Comparison of ENCODE assay signal across 6 cellular contexts in the genomic region with DNA sequence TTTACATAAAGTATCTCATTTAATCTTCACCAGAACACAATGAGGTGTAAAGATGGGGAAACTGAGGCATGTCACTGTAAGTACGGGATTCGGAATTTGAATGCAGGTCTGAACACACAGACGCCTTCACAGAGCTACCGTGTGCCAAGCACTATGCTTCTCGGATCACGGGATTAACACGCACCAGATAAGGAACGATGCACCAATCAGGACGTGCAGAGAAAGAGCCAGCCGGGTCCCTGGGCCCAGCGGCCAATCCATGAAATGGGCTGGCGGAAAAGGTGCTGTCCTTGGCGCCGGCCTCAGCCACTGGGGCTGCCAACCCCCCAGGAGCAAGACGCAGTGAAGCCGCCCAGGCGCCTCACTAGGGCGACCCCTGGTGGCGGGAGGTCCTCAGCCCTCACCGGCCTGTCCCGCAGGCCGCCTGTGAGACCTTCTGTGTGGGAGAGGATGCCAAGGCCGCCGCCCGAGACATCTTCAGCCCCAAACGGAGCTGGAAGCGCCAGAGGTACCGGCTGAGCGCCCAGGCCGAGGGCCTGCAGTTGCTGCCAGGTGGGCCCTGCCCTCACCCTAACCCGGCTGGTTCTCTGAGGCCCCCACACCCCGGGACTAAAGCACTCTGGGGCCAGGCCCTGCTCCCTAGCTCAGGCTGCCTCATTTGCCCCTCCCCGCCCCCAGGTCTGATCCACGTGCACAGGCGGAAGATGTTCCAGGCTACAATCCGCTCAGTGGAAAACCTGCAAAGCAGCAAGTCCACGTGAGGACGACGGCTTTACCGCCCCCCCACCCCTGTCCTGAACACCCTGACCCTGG. TPM values are rescaled to one million over a fixed set of nuclear protein-coding genes. Genes with fewer than 3 reads are reported as not detected.
A peak's percentile ranks its signal among the peaks of the same experiment; 100 is the strongest.
DNase-seq lines count a peak whose midpoint lies in the region; ATAC-seq and TF ChIP-seq lines count a peak whose summit lies in the region.

No MANE protein-coding gene starts in this region.

- peak; percentile 94 for DNase-seq in HuH-7 (ENCODE audit: low spot score)
- DNase-seq in left kidney (ENCODE audit: low read depth, low spot score) = peak; percentile 79
- DNase-seq in stimulated activated naive CD8-positive, alpha-beta T cell treated with anti-CD3 and anti-CD28 coated beads, Interleukin-15, Interleukin-2, amounts not matched to agents 100 U/mL and 50 U/mL, for 24 hours = peak; percentile 92

- no peaks in the 10 kb centered on the region for H3K27me3 Mint-ChIP-seq in activated T-helper 17 cell treated with anti-CD3 and anti-CD28 coated beads, Interleukin-2, amount 50 U/mL, for 72 hours

- peak overlapping the region; percentile 87 for H3K4me3 Mint-ChIP-seq in activated T-helper 17 cell treated with anti-CD3 and anti-CD28 coated beads, Interleukin-2, amount 50 U/mL, for 72 hours

- TF ChIP-seq CTCF in GM12801 (IDR thresholded peaks at IDR 0.05; ENCODE audit: extremely low read depth, insufficient read length) = peak; percentile 4

- H3K36me3 Mint-ChIP-seq in activated T-helper 17 cell treated with anti-CD3 and anti-CD28 coated beads, Interleukin-2, amount 50 U/mL, for 72 hours (ENCODE audit: low read depth) = peaks cover 4% of the 10 kb centered on the region

- peak overlapping the region; percentile 85 for H3K27ac Mint-ChIP-seq in activated T-helper 17 cell treated with anti-CD3 and anti-CD28 coated beads, Interleukin-2, amount 50 U/mL, for 72 hours

- peak; percentile 79 for ATAC-seq in activated T-helper 17 cell treated with anti-CD3 and anti-CD28 coated beads, Interleukin-2, amount 50 U/mL, for 72 hours (replicated peaks)
- ATAC-seq in stimulated activated naive CD8-positive, alpha-beta T cell treated with anti-CD3 and anti-CD28 coated beads, Interleukin-15, Interleukin-2, amounts not matched to agents 100 U/mL and 50 U/mL, for 24 hours = peak; percentile 80
- ATAC-seq in HG02870 (IDR thresholded peaks at IDR 0.05; ENCODE audit: unreplicated experiment) = no peak

- H3K9me3 Mint-ChIP-seq in activated T-helper 17 cell treated with anti-CD3 and anti-CD28 coated beads, Interleukin-2, amount 50 U/mL, for 72 hours = peaks cover 3% of the 10 kb centered on the region

- peaks cover 37% of the 10 kb centered on the region for H3K4me1 Mint-ChIP-seq in activated T-helper 17 cell treated with anti-CD3 and anti-CD28 coated beads, Interleukin-2, amount 50 U/mL, for 72 hours

RNA-seq across cellular contexts. Expression of gene ATG9B, which starts 15.6 kb away (rescaled TPM):
- total RNA-seq in activated T-helper 17 cell treated with anti-CD3 and anti-CD28 coated beads, Interleukin-2, amount 50 U/mL, for 72 hours = 10 to 100 TPM in 1 of 2 donors, 1 to 10 TPM in 1; 2.9 to 18.2 TPM

RNA-seq across cellular contexts. Expression of gene NOS3, which starts 17.9 kb away (rescaled TPM):
- 10 to 100 TPM in 1 of 2 donors, 1 to 10 TPM in 1; 8.0 to 12.1 TPM for total RNA-seq in activated T-helper 17 cell treated with anti-CD3 and anti-CD28 coated beads, Interleukin-2, amount 50 U/mL, for 72 hours

RNA-seq across cellular contexts. Expression of gene ABCB8, which starts 19.5 kb away (rescaled TPM):
- 10 to 100 TPM; 36.4 to 52.0 TPM for total RNA-seq in activated T-helper 17 cell treated with anti-CD3 and anti-CD28 coated beads, Interleukin-2, amount 50 U/mL, for 72 hours

RNA-seq across cellular contexts. Expression of gene KCNH2, which starts 30.6 kb away (rescaled TPM):
- total RNA-seq in activated T-helper 17 cell treated with anti-CD3 and anti-CD28 coated beads, Interleukin-2, amount 50 U/mL, for 72 hours = under 1 TPM; 0.32 to 0.77 TPM

RNA-seq across cellular contexts. Expression of gene ASIC3, which starts 39.6 kb away (rescaled TPM):
- total RNA-seq in activated T-helper 17 cell treated with anti-CD3 and anti-CD28 coated beads, Interleukin-2, amount 50 U/mL, for 72 hours = 1 to 10 TPM; 9.0 to 9.7 TPM
